Comparison of ENCODE assay signal across 12 cellular contexts in genomic region chr16:4347765-4348509, GRCh38. TPM values are rescaled to one million over a fixed set of nuclear protein-coding genes. Genes with fewer than 3 reads are reported as not detected.
A peak's percentile ranks its signal among the peaks of the same experiment; 100 is the strongest.
DNase-seq lines count a peak whose midpoint lies in the region; ATAC-seq, FAIRE-seq and TF ChIP-seq lines count a peak whose summit lies in the region.
"Had no signal": no experiment of that assay in that cellular context is flagged by ENCODE, and none has a peak within 500 bp of the region (broad histone marks: within the 10 kb centered on the region; RNA-seq: fewer than 3 reads in every experiment).

No MANE protein-coding gene starts in this region.

- TF ChIP-seq EP300 in GM12878 (IDR thresholded peaks at IDR 0.05; ENCODE audit: borderline replicate concordance in 1 of 2, control insufficient read depth in 1 of 2, low read depth in 2 of 2, low read length in 2 of 2): no peak

- H3K36me3 ChIP-seq in A673 (ENCODE audit: insufficient read depth, low read length, poor library complexity, severe bottlenecking): peaks cover 9% of the 10 kb centered on the region
- peaks cover 36% of the 10 kb centered on the region for H3K36me3 ChIP-seq in HUES64 (ENCODE audit: insufficient read depth, low read length)
- H3K36me3 ChIP-seq in GM12878 (ENCODE audit: control insufficient read depth in 2 of 2, insufficient read depth in 2 of 2, low read length in 1 of 2): peaks cover 1 to 3% of the 10 kb centered on the region in 2 experiments; a peak in 3 of 4 replicates
- H3K36me3 ChIP-seq in naive thymus-derived CD4-positive, alpha-beta T cell (ENCODE audit: control insufficient read depth in 2 of 3, insufficient read depth in 3 of 3, low read length in 3 of 3): peaks cover 0 to 14% (median 0%) of the 10 kb centered on the region in 3 experiments
- H3K36me3 ChIP-seq in small intestine (ENCODE audit: control insufficient read depth in 2 of 2, insufficient read depth in 2 of 2, low read length in 2 of 2): no peaks in the 10 kb centered on the region

- 0 out of 2 replicates have a peak overlapping the region, but pooled peaks have one; percentile 25 for H3K4me2 ChIP-seq in GM12878 (ENCODE audit: control insufficient read depth, insufficient read depth)

- CTCF ChIA-PET in A673 (lab: Charles Lee): no interaction called here
- CTCF ChIA-PET in GM12878 (lab: Yijun Ruan, JAX): interaction anchor here (0.5 to 2.6 kb wide), 2 partner anchors 55 to 183 kb away, joined by 3 to 11 read pairs; no protein-coding TSS in a partner anchor
- CTCF ChIA-PET in naive thymus-derived CD4-positive, alpha-beta T cell (lab: Charles Lee): interaction anchor here (0.6 kb wide), 1 partner anchor 59 kb away, joined by 3 read pairs; no protein-coding TSS in a partner anchor

- TF ChIP-seq POLR2A in GM12878 (IDR thresholded peaks at IDR 0.05; ENCODE audit: low read depth, low read length): 0 out of 2 replicates have a peak, but pooled peaks have one; percentile 38

- no peak overlapping the region for H2AFZ ChIP-seq in GM12878 (ENCODE audit: control insufficient read depth, low read depth, low read length)

- TF ChIP-seq CTCF in A673 (conservative IDR thresholded peaks at IDR 0.05; ENCODE audit: low read depth, low read length) (no peak), GM12878 (IDR thresholded peaks at IDR 0.05 in 2 of 3, conservative IDR thresholded peaks at IDR 0.05 in 1 of 3; ENCODE audit: control insufficient read depth in 2 of 3, extremely low read depth in 1 of 3, insufficient read depth in 1 of 3, low read depth in 3 of 3, low read length in 3 of 3) (no peak)

- POLR2A ChIA-PET in A673 (lab: Charles Lee; ENCODE audit: low non-redundant PET): interaction anchor here (0.6 kb wide), 1 partner anchor 20 kb away, joined by 7 read pairs; no protein-coding TSS in a partner anchor
- POLR2A ChIA-PET in GM12878 (lab: Charles Lee): interaction anchor here (0.6 kb wide), 1 partner anchor 1946 kb away, joined by 4 read pairs; no protein-coding TSS in a partner anchor
- POLR2A ChIA-PET in naive thymus-derived CD4-positive, alpha-beta T cell (lab: Charles Lee): interaction anchor here (1.6 kb wide), 1 partner anchor 520 kb away, joined by 4 read pairs; no protein-coding TSS in a partner anchor

- TF ChIP-seq RAD21 in GM12878 (IDR thresholded peaks at IDR 0.05; ENCODE audit: insufficient read depth, low read depth, low read length): no peak

- ATAC-seq in GM12878: no peak
- no peak for ATAC-seq in naive thymus-derived CD4-positive, alpha-beta T cell

- FAIRE-seq in GM12878 (lab: Jason Lieb, UNC) (no peak), small intestine (lab: Jason Lieb, UNC) (no peak)

- peak overlapping the region; percentile 13; the same call in 1 of the 2 replicates for H3K9ac ChIP-seq in HUES64 (ENCODE audit: low read depth, low read length)
- H3K9ac ChIP-seq in GM12878 (ENCODE audit: control insufficient read depth, insufficient read depth, low read length): no peak overlapping the region

- peak overlapping the region in 5 of 9 donors; percentile 25 to 72 (median 31) for H3K27ac Mint-ChIP-seq in naive thymus-derived CD4-positive, alpha-beta T cell

- H4K20me1 ChIP-seq in GM12878 (ENCODE audit: control insufficient read depth, insufficient read depth): peaks cover 6% of the 10 kb centered on the region; the same call in 1 of the 2 replicates

- peaks cover 4 to 57% (median 41%) of the 10 kb centered on the region in 7 donors for H3K4me1 Mint-ChIP-seq in naive thymus-derived CD4-positive, alpha-beta T cell

- no peak overlapping the region for H3K27ac ChIP-seq in A673 (ENCODE audit: low read depth, low read length, poor library complexity, severe bottlenecking)
- no peak overlapping the region for H3K27ac ChIP-seq in HUES64 (ENCODE audit: low read depth, low read length)
- no peak overlapping the region for H3K27ac ChIP-seq in GM12878 (ENCODE audit: control insufficient read depth, insufficient read depth)
- no peak overlapping the region for H3K27ac ChIP-seq in naive thymus-derived CD4-positive, alpha-beta T cell (ENCODE audit: low read depth, low read length)
- no peak overlapping the region for H3K27ac ChIP-seq in small intestine (ENCODE audit: low read depth in 1 of 2, low read length in 1 of 2)

- DNase-seq in A673 (ENCODE audit: low spot score) (no peak), GM12878 (ENCODE audit: low read depth, low spot score) (no peak), small intestine (no peak), NCI-H446 (lab: John Stamatoyannopoulos, UW) (no peak), ureter (ENCODE audit: low spot score) (no peak)
- no peak for DNase-seq in naive thymus-derived CD4-positive, alpha-beta T cell
- DNase-seq in activated effector memory CD4-positive, alpha-beta T cell treated with anti-CD3 and anti-CD28 coated beads, Interleukin-2, amount 50 U/mL, for 16 hours: no peak
- DNase-seq: EL, HCEC 1CT, islet precursor cell, NCI-H2029 treated with DMSO at 0.1 percent for 48 hours had no signal

- peaks cover 0 to 4% (median 0%) of the 10 kb centered on the region in 11 donors for H3K9me3 Mint-ChIP-seq in naive thymus-derived CD4-positive, alpha-beta T cell

- BruUV-seq in A673 (replicated peaks; lab: Mats Ljungman, UMichigan) (TSS peak; percentile 8), GM12878 (replicated peaks; lab: Mats Ljungman, UMichigan) (TSS peak; percentile 43)

- 95% methylated on average over 17 of the region's 17 CpGs for WGBS in HUES64
- 98% methylated on average over 17 of the region's 17 CpGs for WGBS in GM12878 (ENCODE audit: insufficient coverage, insufficient replicate concordance, low lambda C conversion rate, missing lambda C conversion rate)
- WGBS in small intestine, 3 donors: 76 to 83% (median 77%) methylated on average over 17 of the region's 17 CpGs

- H3K36me3 Mint-ChIP-seq in naive thymus-derived CD4-positive, alpha-beta T cell: peaks cover 0 to 2% (median 0%) of the 10 kb centered on the region in 5 donors

- SMC1A ChIA-PET in GM12878 (lab: Charles Lee; ENCODE audit: uncharacterized antibody, unreplicated experiment): no interaction called here

- H3K9me3 ChIP-seq in A673 (ENCODE audit: low read depth, low read length, poor library complexity, severe bottlenecking) (no peaks in the 10 kb centered on the region), HUES64 (ENCODE audit: insufficient read depth, low read depth, low read length) (no peaks in the 10 kb centered on the region), GM12878 (replicated peaks; ENCODE audit: control insufficient read depth, insufficient read depth, low read length) (no peaks in the 10 kb centered on the region), small intestine (ENCODE audit: control insufficient read depth, low read depth) (no peaks in the 10 kb centered on the region)
- H3K9me3 ChIP-seq in naive thymus-derived CD4-positive, alpha-beta T cell (ENCODE audit: control insufficient read depth in 2 of 3, low read length in 3 of 3): no peaks in the 10 kb centered on the region

- no peaks in the 10 kb centered on the region for H3K27me3 Mint-ChIP-seq in naive thymus-derived CD4-positive, alpha-beta T cell

- peaks cover 28% of the 10 kb centered on the region for H3K79me2 ChIP-seq in GM12878 (ENCODE audit: control insufficient read depth, insufficient read depth, low read length)

- H3K4me1 ChIP-seq in A673 (ENCODE audit: insufficient read depth, low read length, poor library complexity, severe bottlenecking) (peaks cover 4% of the 10 kb centered on the region), HUES64 (ENCODE audit: insufficient read depth, low read length) (peaks cover 4% of the 10 kb centered on the region; the same call in 1 of the 2 replicates), GM12878 (ENCODE audit: control insufficient read depth, insufficient read depth, low read length) (no peaks in the 10 kb centered on the region), small intestine (ENCODE audit: control insufficient read depth in 2 of 2, insufficient read depth in 1 of 2, low read depth in 1 of 2, low read length in 1 of 2) (peaks cover 0 to 4% of the 10 kb centered on the region in 2 donors)
- peaks cover 5 to 7% of the 10 kb centered on the region in 2 donors for H3K4me1 ChIP-seq in naive thymus-derived CD4-positive, alpha-beta T cell (ENCODE audit: control insufficient read depth in 2 of 2, insufficient read depth in 2 of 2, low read length in 2 of 2)

- RAD21 ChIA-PET in GM12878 (lab: Charles Lee; ENCODE audit: unreplicated experiment): no interaction called here

- in situ Hi-C loops in GM12878 (cut with MboI): no loop called here

- H3K4me3 ChIP-seq in A673 (ENCODE audit: low read depth, low read length, poor library complexity, severe bottlenecking) (no peak overlapping the region), HUES64 (ENCODE audit: low read length) (no peak overlapping the region), GM12878 (no peak overlapping the region), small intestine (ENCODE audit: low read depth in 1 of 2, low read length in 2 of 2) (no peak overlapping the region)
- no peak overlapping the region for H3K4me3 ChIP-seq in naive thymus-derived CD4-positive, alpha-beta T cell (ENCODE audit: low read length)

- intact Hi-C loops in A673 (cut with micrococcal nuclease; ENCODE audit: unreplicated experiment): no loop called here
- intact Hi-C loops in GM12878 (cut with micrococcal nuclease; ENCODE audit: unreplicated experiment): no loop called here
- intact Hi-C loops in naive thymus-derived CD4-positive, alpha-beta T cell (cut with micrococcal nuclease): no loop called here

- peak overlapping the region in 5 of 10 donors; percentile 24 to 71 (median 45) for H3K4me3 Mint-ChIP-seq in naive thymus-derived CD4-positive, alpha-beta T cell

- H3K27me3 ChIP-seq in A673 (replicated peaks; ENCODE audit: insufficient read depth, low read depth, low read length, poor library complexity): no peaks in the 10 kb centered on the region
- H3K27me3 ChIP-seq in HUES64 (ENCODE audit: insufficient read depth, low read length): no peaks in the 10 kb centered on the region
- no peaks in the 10 kb centered on the region for H3K27me3 ChIP-seq in GM12878 (replicated peaks in 1 of 2; ENCODE audit: control insufficient read depth in 2 of 2, insufficient read depth in 2 of 2, low read length in 1 of 2)
- H3K27me3 ChIP-seq in naive thymus-derived CD4-positive, alpha-beta T cell (ENCODE audit: control insufficient read depth in 2 of 2, insufficient read depth in 2 of 2, low read length in 2 of 2): no peaks in the 10 kb centered on the region
- no peaks in the 10 kb centered on the region for H3K27me3 ChIP-seq in small intestine (ENCODE audit: control insufficient read depth in 2 of 2, insufficient read depth in 2 of 2, low read length in 2 of 2)

RNA-seq across cellular contexts. Expression of gene PAM16, which starts 3.2 kb away (rescaled TPM):
- total RNA-seq in A673 (2021) (89.7 and 90.3 TPM in 2 replicates), GM12878 (2014; rRNA removed) (50.2 and 55.4 TPM in 2 replicates), GM12878 (2014; rRNA removed; fragmentation: Illumina TruSeq; extraction: Trizol) (17.8 and 18.5 TPM in 2 replicates), GM12878 (2021) (54.9 and 61.6 TPM in 2 replicates), ureter (58.6 TPM)
- 71.8 TPM for polyA plus RNA-seq in HUES64 (2013, experiment 1 of 2)
- 66.8 TPM for polyA plus RNA-seq in HUES64 (2013, experiment 2 of 2)
- total RNA-seq in GM12878 (2013; cell fraction: nucleolus; rRNA removed): 21.2 and 24.9 TPM in 2 replicates
- polyA plus RNA-seq in GM12878 (2011; ENCODE audit: low read depth): 39.3 TPM
- polyA plus RNA-seq in GM12878 (2011; rRNA removed) (22.5 and 32.8 TPM in 2 replicates), GM12878 (2014; fragmentation: Illumina TruSeq; extraction: Trizol) (8.4 and 20.7 TPM in 2 replicates), GM12878 (2014; fragmentation: Nextera tagmentation; extraction: Ambion mirVana) (10 to 100 TPM; 20.8 to 48.1 TPM), GM12878 (2014; rRNA removed) (94.3 and 100 TPM in 2 replicates), GM12878 (2016; fragmentation: Nextera tagmentation; extraction: Ambion mirVana) (10 to 100 TPM; 72.8 to 78.7 TPM), small intestine (10 to 100 TPM; 63.0 to 98.4 (median 76.0) TPM)
- polyA plus RNA-seq in GM12878 (2011; cell fraction: cytosol; rRNA removed): 58.1 and 79.3 TPM in 2 replicates
- polyA plus RNA-seq in GM12878 (2011; cell fraction: nucleus; rRNA removed): 47.2 and 67.5 TPM in 2 replicates
- 37.2 and 40.1 TPM in 2 replicates for polyA plus RNA-seq in GM12878 (2012)
- polyA minus RNA-seq in GM12878 (2011; rRNA and poly(A)+ RNA removed): 8.5 and 14.6 TPM in 2 replicates
- 7.2 and 14.3 TPM in 2 replicates for polyA minus RNA-seq in GM12878 (2011; cell fraction: cytosol; rRNA and poly(A)+ RNA removed)
- polyA minus RNA-seq in GM12878 (2011; cell fraction: nucleus; rRNA and poly(A)+ RNA removed): 5.3 and 10.8 TPM in 2 replicates
- total RNA-seq in naive thymus-derived CD4-positive, alpha-beta T cell: 10 to 100 TPM; 34.1 to 46.2 (median 45.0) TPM
- 10 to 100 TPM; 34.6 to 45.8 TPM for polyA plus RNA-seq in naive thymus-derived CD4-positive, alpha-beta T cell

RNA-seq across cellular contexts. Expression of gene VASN, which starts 23.7 kb away (rescaled TPM):
- total RNA-seq in A673 (2021) (5.4 and 6.6 TPM in 2 replicates), GM12878 (2014; rRNA removed) (not detected in 2 replicates), GM12878 (2014; rRNA removed; fragmentation: Illumina TruSeq; extraction: Trizol) (not detected in 2 replicates), GM12878 (2021) (0.10 TPM in 1 of 2 replicates, not detected in the other), ureter (13.4 TPM)
- 6.1 TPM for polyA plus RNA-seq in HUES64 (2013, experiment 1 of 2)
- polyA plus RNA-seq in HUES64 (2013, experiment 2 of 2): 7.2 TPM
- total RNA-seq in GM12878 (2013; cell fraction: nucleolus; rRNA removed): not detected in 2 replicates
- 0.08 TPM for polyA plus RNA-seq in GM12878 (2011; ENCODE audit: low read depth)
- polyA plus RNA-seq in GM12878 (2011; rRNA removed) (not detected in 2 replicates), GM12878 (2014; fragmentation: Illumina TruSeq; extraction: Trizol) (not detected in 2 replicates), GM12878 (2014; fragmentation: Nextera tagmentation; extraction: Ambion mirVana) (under 1 TPM in 1 of 2 experiments, not detected in 1; 0.02 TPM), GM12878 (2014; rRNA removed) (not detected in 2 replicates), GM12878 (2016; fragmentation: Nextera tagmentation; extraction: Ambion mirVana) (under 1 TPM; 0.18 to 0.19 TPM), small intestine (10 to 100 TPM in 1 of 3 donors, under 1 TPM in 2; 0.45 to 11.4 (median 0.81) TPM)
- not detected in 2 replicates for polyA plus RNA-seq in GM12878 (2011; cell fraction: cytosol; rRNA removed)
- not detected in 2 replicates for polyA plus RNA-seq in GM12878 (2011; cell fraction: nucleus; rRNA removed)
- 0.24 and 0.27 TPM in 2 replicates for polyA plus RNA-seq in GM12878 (2012)
- polyA minus RNA-seq in GM12878 (2011; rRNA and poly(A)+ RNA removed): not detected in 2 replicates
- polyA minus RNA-seq in GM12878 (2011; cell fraction: cytosol; rRNA and poly(A)+ RNA removed): not detected in 2 replicates
- polyA minus RNA-seq in GM12878 (2011; cell fraction: nucleus; rRNA and poly(A)+ RNA removed): not detected in 2 replicates
- 1 to 10 TPM in 1 of 5 experiments, under 1 TPM in 3, not detected in 1; 0.24 to 1.3 (median 0.45) TPM for total RNA-seq in naive thymus-derived CD4-positive, alpha-beta T cell
- polyA plus RNA-seq in naive thymus-derived CD4-positive, alpha-beta T cell: under 1 TPM; 0.13 to 0.18 TPM

RNA-seq across cellular contexts. Expression of gene GLIS2, which starts 32.1 kb away (rescaled TPM):
- total RNA-seq in A673 (2021): 10.6 and 15.4 TPM in 2 replicates
- polyA plus RNA-seq in HUES64 (2013, experiment 1 of 2): 7.1 TPM
- 7.9 TPM for polyA plus RNA-seq in HUES64 (2013, experiment 2 of 2)
- 1.1 and 1.2 TPM in 2 replicates for total RNA-seq in GM12878 (2013; cell fraction: nucleolus; rRNA removed)
- 0.06 TPM in 1 of 2 replicates, not detected in the other for total RNA-seq in GM12878 (2014; rRNA removed)
- total RNA-seq in GM12878 (2014; rRNA removed; fragmentation: Illumina TruSeq; extraction: Trizol): not detected in 2 replicates
- total RNA-seq in GM12878 (2021): 0.51 and 0.61 TPM in 2 replicates
- 0.16 TPM for polyA plus RNA-seq in GM12878 (2011; ENCODE audit: low read depth)
- 0.37 and 0.64 TPM in 2 replicates for polyA plus RNA-seq in GM12878 (2011; rRNA removed)
- polyA plus RNA-seq in GM12878 (2011; cell fraction: cytosol; rRNA removed): 1.1 and 1.5 TPM in 2 replicates
- polyA plus RNA-seq in GM12878 (2011; cell fraction: nucleus; rRNA removed): 5.1 and 6.2 TPM in 2 replicates
- polyA plus RNA-seq in GM12878 (2012): 0.67 and 0.83 TPM in 2 replicates
- 0.03 TPM in 1 of 2 replicates, not detected in the other for polyA plus RNA-seq in GM12878 (2014; fragmentation: Illumina TruSeq; extraction: Trizol)
- polyA plus RNA-seq in GM12878 (2014; fragmentation: Nextera tagmentation; extraction: Ambion mirVana): not detected
- 0.14 and 0.25 TPM in 2 replicates for polyA plus RNA-seq in GM12878 (2014; rRNA removed)
- polyA plus RNA-seq in GM12878 (2016; fragmentation: Nextera tagmentation; extraction: Ambion mirVana): under 1 TPM in 1 of 2 experiments, not detected in 1; 0.21 TPM
- 0.88 and 2.1 TPM in 2 replicates for polyA minus RNA-seq in GM12878 (2011; rRNA and poly(A)+ RNA removed)
- 2.7 and 3.5 TPM in 2 replicates for polyA minus RNA-seq in GM12878 (2011; cell fraction: cytosol; rRNA and poly(A)+ RNA removed)
- polyA minus RNA-seq in GM12878 (2011; cell fraction: nucleus; rRNA and poly(A)+ RNA removed): 0.73 and 1.6 TPM in 2 replicates
- under 1 TPM in 1 of 5 experiments, not detected in 4; 0.53 TPM for total RNA-seq in naive thymus-derived CD4-positive, alpha-beta T cell
- polyA plus RNA-seq in naive thymus-derived CD4-positive, alpha-beta T cell: not detected
- polyA plus RNA-seq in small intestine: 1 to 10 TPM in 2 of 3 donors, under 1 TPM in 1; 0.22 to 3.6 (median 1.1) TPM
- 11.7 TPM for total RNA-seq in ureter
